Comparison of ENCODE assay signal across 1 cellular context in genomic region chr5:180332051-180332517, GRCh38.
TF ChIP-seq lines count a peak whose summit lies in the region.

No MANE protein-coding gene starts in this region.

TF ChIP-seq in HepG2, 621 proteins besides CTCF, POLR2A, EP300 and RAD21:
- TF ChIP-seq ZNF770 (CRISPR knock-in tag; IDR thresholded peaks at IDR 0.05) (no peak), SMARCC2 (IDR thresholded peaks at IDR 0.05) (no peak), ZNF724P (CRISPR knock-in tag; IDR thresholded peaks at IDR 0.05; ENCODE audit: borderline replicate concordance) (no peak), AGO2 (optimal IDR thresholded peaks at IDR 0.05; ENCODE audit: low read depth, low read length) (no peak), PAX8 (CRISPR knock-in tag; IDR thresholded peaks at IDR 0.05; ENCODE audit: borderline replicate concordance) (no peak), ZNF350 (CRISPR knock-in tag; IDR thresholded peaks at IDR 0.05; ENCODE audit: borderline replicate concordance, low read depth) (no peak), ZNF382 (CRISPR knock-in tag; IDR thresholded peaks at IDR 0.05; ENCODE audit: borderline replicate concordance) (no peak), ZSCAN12 (CRISPR knock-in tag; IDR thresholded peaks at IDR 0.05) (no peak), RFXANK (CRISPR knock-in tag; IDR thresholded peaks at IDR 0.05) (no peak), ZNF713 (CRISPR knock-in tag; IDR thresholded peaks at IDR 0.05) (no peak), MEF2D (CRISPR knock-in tag; IDR thresholded peaks at IDR 0.05) (no peak), ZNF251 (CRISPR knock-in tag; IDR thresholded peaks at IDR 0.05) (no peak)
- TF ChIP-seq, protein P1, sequence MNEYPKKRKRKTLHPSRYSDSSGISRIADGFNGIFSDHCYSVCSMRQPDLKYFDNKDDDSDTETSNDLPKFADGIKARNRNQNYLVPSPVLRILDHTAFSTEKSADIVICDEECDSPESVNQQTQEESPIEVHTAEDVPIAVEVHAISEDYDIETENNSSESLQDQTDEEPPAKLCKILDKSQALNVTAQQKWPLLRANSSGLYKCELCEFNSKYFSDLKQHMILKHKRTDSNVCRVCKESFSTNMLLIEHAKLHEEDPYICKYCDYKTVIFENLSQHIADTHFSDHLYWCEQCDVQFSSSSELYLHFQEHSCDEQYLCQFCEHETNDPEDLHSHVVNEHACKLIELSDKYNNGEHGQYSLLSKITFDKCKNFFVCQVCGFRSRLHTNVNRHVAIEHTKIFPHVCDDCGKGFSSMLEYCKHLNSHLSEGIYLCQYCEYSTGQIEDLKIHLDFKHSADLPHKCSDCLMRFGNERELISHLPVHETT (CRISPR knock-in tag; conservative IDR thresholded peaks at IDR 0.05): no peak
TF ChIP-seq in HepG2: peak in this region for 0.
